15 cellular contexts compared by ENCODE assay signal in the genomic region with DNA sequence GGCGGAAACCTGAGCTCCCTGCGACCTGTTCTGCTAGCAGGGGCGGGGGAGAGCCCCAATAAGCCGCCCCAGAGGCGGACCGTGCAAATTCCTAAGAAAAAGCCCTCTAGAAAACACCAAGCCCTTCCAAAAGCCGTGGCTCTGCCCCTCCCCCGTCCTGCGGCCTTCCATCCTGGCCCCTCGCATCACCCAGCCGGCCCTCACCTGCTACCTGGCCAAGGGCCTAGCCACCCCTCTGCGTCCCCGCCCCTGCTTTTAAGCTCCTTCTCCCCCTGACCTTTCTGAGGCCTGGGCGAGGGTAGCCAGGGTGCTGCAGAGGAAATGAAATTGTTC. TPM values are rescaled to one million over a fixed set of nuclear protein-coding genes. Genes with fewer than 3 reads are reported as not detected.
DNase-seq lines count a peak whose midpoint lies in the region; ATAC-seq, FAIRE-seq and TF ChIP-seq lines count a peak whose summit lies in the region.
"Had no signal": no experiment of that assay in that cellular context is flagged by ENCODE, and none has a peak within 500 bp of the region (broad histone marks: within the 10 kb centered on the region; RNA-seq: fewer than 3 reads in every experiment).

No MANE protein-coding gene starts in this region.

- H3K79me1 ChIP-seq in H1 (ENCODE audit: low read depth, low read length): no peaks in the 10 kb centered on the region

- H3K23ac ChIP-seq in H1 (ENCODE audit: insufficient read length): no peak overlapping the region

- peaks cover 71% of the 10 kb centered on the region for H3K4me1 ChIP-seq in HUES64 (ENCODE audit: insufficient read depth, low read length)
- peaks cover 17 to 42% (median 28%) of the 10 kb centered on the region in 4 experiments for H3K4me1 ChIP-seq in H1 (replicated peaks in 1 of 4; ENCODE audit: control insufficient read depth in 3 of 4, insufficient read depth in 4 of 4, low read length in 3 of 4)
- H3K4me1 ChIP-seq in stomach: peaks cover 12 to 32% (median 23%) of the 10 kb centered on the region in 4 donors
- H3K4me1 ChIP-seq in CD8-positive, alpha-beta T cell (ENCODE audit: insufficient read depth, low read length): peaks cover 16% of the 10 kb centered on the region

- no peaks in the 10 kb centered on the region for H3K9me3 ChIP-seq in HUES64 (ENCODE audit: insufficient read depth, low read depth, low read length)
- no peaks in the 10 kb centered on the region for H3K9me3 ChIP-seq in H1 (ENCODE audit: insufficient read depth in 2 of 2, low read depth in 1 of 2, low read length in 1 of 2)
- peaks cover 0 to 5% (median 0%) of the 10 kb centered on the region in 4 donors for H3K9me3 ChIP-seq in stomach
- H3K9me3 ChIP-seq in CD8-positive, alpha-beta T cell (ENCODE audit: low read length): no peaks in the 10 kb centered on the region
- no peaks in the 10 kb centered on the region for H3K9me3 ChIP-seq in WERI-Rb-1 (ENCODE audit: severe bottlenecking)

- TF ChIP-seq CTCF in H1 (IDR thresholded peaks at IDR 0.05; ENCODE audit: control extremely low read depth in 1 of 3, insufficient read depth in 1 of 3, low read depth in 1 of 3, low read length in 3 of 3): no peak
- no peak for TF ChIP-seq CTCF in mesothelial cell of epicardium (IDR thresholded peaks at IDR 0.05; ENCODE audit: unreplicated experiment)
- TF ChIP-seq CTCF in stomach (IDR thresholded peaks at IDR 0.05): no peak
- no peak for TF ChIP-seq CTCF in CD8-positive, alpha-beta T cell (IDR thresholded peaks at IDR 0.05)
- no peak for TF ChIP-seq CTCF in WERI-Rb-1 (IDR thresholded peaks at IDR 0.05; ENCODE audit: low read depth, low read length)

- H4K91ac ChIP-seq in H1 (replicated peaks; ENCODE audit: insufficient read length, low read length): no peak overlapping the region

- H3K36me3 ChIP-seq in HUES64 (ENCODE audit: insufficient read depth, low read length) (no peaks in the 10 kb centered on the region), H1 (ENCODE audit: control insufficient read depth in 2 of 4, insufficient read depth in 4 of 4, low read length in 3 of 4) (no peaks in the 10 kb centered on the region), stomach (no peaks in the 10 kb centered on the region), WERI-Rb-1 (no peaks in the 10 kb centered on the region)
- H3K36me3 ChIP-seq in CD8-positive, alpha-beta T cell (ENCODE audit: insufficient read depth, low read length): no peaks in the 10 kb centered on the region
- H3K36me3 ChIP-seq: BLaER1 had no signal

- peak in 1 of 2 experiments; percentile 36; a peak in 1 of 3 replicates for TF ChIP-seq POLR2A in H1 (IDR thresholded peaks at IDR 0.05; ENCODE audit: control extremely low read depth in 1 of 2, low read depth in 2 of 2, low read length in 2 of 2)
- TF ChIP-seq POLR2A in stomach (IDR thresholded peaks at IDR 0.05): no peak

- H3K18ac ChIP-seq in H1 (ENCODE audit: extremely low read depth, low read length): peak overlapping the region; percentile 26; the same call in 1 of the 2 replicates

- no peak for ATAC-seq in CD8-positive, alpha-beta T cell
- no peak for ATAC-seq in GM18519 (IDR thresholded peaks at IDR 0.05; ENCODE audit: low FRiP score, unreplicated experiment)
- ATAC-seq: K562 had no signal

- H3K4me2 ChIP-seq in H1 (ENCODE audit: insufficient read depth in 1 of 2, low read depth in 2 of 2, low read length in 2 of 2): peak overlapping the region; percentile 88 to 93
- H3K4me2 ChIP-seq: BLaER1 had no signal

- H3K23me2 ChIP-seq in H1 (ENCODE audit: low read depth, low read length): peaks cover 20% of the 10 kb centered on the region; the same call in 1 of the 2 replicates

- H3K27ac Mint-ChIP-seq in mesothelial cell of epicardium: peak overlapping the region; percentile 80
- H3K27ac Mint-ChIP-seq in CD8-positive, alpha-beta T cell: no peak overlapping the region
- H3K27ac Mint-ChIP-seq in activated CD4-positive, alpha-beta T cell treated with anti-CD3 and anti-CD28 coated beads, Interleukin-2, amount 10 ng/mL, durations not matched to agents 24 days and 14 days: no peak overlapping the region
- H3K27ac Mint-ChIP-seq: stimulated activated naive CD8-positive, alpha-beta T cell treated with anti-CD3 and anti-CD28 coated beads, Interleukin-15, Interleukin-2, amounts not matched to agents 100 ng/mL and 50 ng/mL, for 24 hours had no signal

- WGBS in HUES64: 5% methylated on average over 13 of the region's 14 CpGs
- 1% methylated on average over 14 of the region's 14 CpGs; no CpG with 5 or more reads in 1 of the 2 experiments for WGBS in H1 (ENCODE audit: extremely low coverage in 1 of 2, insufficient coverage in 1 of 2, insufficient read length in 1 of 2, insufficient replicate concordance in 2 of 2, low coverage in 1 of 2, low lambda C conversion rate in 2 of 2, missing lambda C conversion rate in 1 of 2), 2 experiments
- whole genome bisulfite sequencing in stomach, 5 donors: 61 to 83% (median 73%) methylated on average over 8 to 14 of the region's 14 CpGs

- no peak overlapping the region for H2AFZ ChIP-seq in H1 (ENCODE audit: low read length)

- peak overlapping the region; percentile 69; the same call in 1 of the 2 replicates for H2BK20ac ChIP-seq in H1 (ENCODE audit: low read length)

- no peak overlapping the region; the same call in 1 of the 2 replicates for H2BK5ac ChIP-seq in H1 (ENCODE audit: low read depth, low read length)

- no peak overlapping the region for H2BK120ac ChIP-seq in H1 (replicated peaks; ENCODE audit: low read depth, low read length)

- TF ChIP-seq RAD21 in H1 (IDR thresholded peaks at IDR 0.05 in 1 of 2, conservative IDR thresholded peaks at IDR 0.05 in 1 of 2; ENCODE audit: low read depth in 2 of 2, low read length in 2 of 2): no peak

- CTCF ChIA-PET in H1 (lab: Charles Lee; ENCODE audit: partially characterized antibody): interaction anchor here (0.8 to 6.2 kb wide), 11 partner anchors 8 to 328 kb away, joined by 3 to 46 read pairs (median 4); no protein-coding TSS in a partner anchor
- CTCF ChIA-PET in CD8-positive, alpha-beta T cell (lab: Charles Lee): interaction anchor here (0.6 to 1.1 kb wide), 3 partner anchors 10 to 1488 kb away, joined by 3 read pairs; no protein-coding TSS in a partner anchor

- peak overlapping the region; percentile 74 for H3K9ac ChIP-seq in HUES64 (ENCODE audit: low read depth, low read length)
- H3K9ac ChIP-seq in H1 (replicated peaks in 1 of 4; ENCODE audit: extremely low read depth in 1 of 4, low read depth in 3 of 4, low read length in 3 of 4): peak overlapping the region in 1 of 4 experiments; percentile 41; a peak in 2 of 7 replicates
- H3K9ac ChIP-seq: BLaER1 had no signal

- 0 out of 2 replicates have a peak overlapping the region, but pooled peaks have one; percentile 12 for H4K8ac ChIP-seq in H1 (ENCODE audit: extremely low read depth, insufficient read depth, low read length)

- no peak overlapping the region for H3K4ac ChIP-seq in H1 (replicated peaks; ENCODE audit: insufficient read length, low read depth, low read length)

- H3K56ac ChIP-seq in H1 (replicated peaks; ENCODE audit: insufficient read length, low read depth, low read length): no peak overlapping the region

- peak overlapping the region; percentile 61 for H3K4me3 Mint-ChIP-seq in mesothelial cell of epicardium
- H3K4me3 Mint-ChIP-seq in CD8-positive, alpha-beta T cell: no peak overlapping the region
- H3K4me3 Mint-ChIP-seq in activated CD4-positive, alpha-beta T cell treated with anti-CD3 and anti-CD28 coated beads, Interleukin-2, amount 10 ng/mL, durations not matched to agents 24 days and 14 days: no peak overlapping the region

- TF ChIP-seq EP300 in H1 (IDR thresholded peaks at IDR 0.05; ENCODE audit: borderline replicate concordance in 1 of 2, low read depth in 2 of 2, low read length in 2 of 2) (no peak), stomach (IDR thresholded peaks at IDR 0.05) (no peak)

- H2BK15ac ChIP-seq in H1 (ENCODE audit: low read length): no peak overlapping the region

- no peak overlapping the region for H3K14ac ChIP-seq in H1 (ENCODE audit: insufficient read length)

- no peak for DNase-seq in H1 (ENCODE audit: low read depth in 1 of 2, low spot score in 2 of 2)
- DNase-seq in mesothelial cell of epicardium (ENCODE audit: low spot score in 2 of 2, unreplicated experiment in 2 of 2): no peak
- no peak for DNase-seq in stomach
- DNase-seq in CD8-positive, alpha-beta T cell: no peak
- DNase-seq in WERI-Rb-1: no peak
- DNase-seq in activated CD4-positive, alpha-beta T cell treated with anti-CD3 and anti-CD28 coated beads, Interleukin-2, amount 10 ng/mL, durations not matched to agents 24 days and 14 days: no peak
- DNase-seq: NCI-H1417 treated with DMSO at 0.1 percent for 48 hours, NCI-H69, SHP77 treated with DMSO at 0.1 percent for 48 hours had no signal

- no peaks in the 10 kb centered on the region for H4K20me1 ChIP-seq in H1 (replicated peaks in 1 of 2; ENCODE audit: control insufficient read depth in 1 of 2, insufficient read depth in 2 of 2, low read length in 2 of 2)

- H2BK12ac ChIP-seq in H1 (ENCODE audit: low read depth, low read length): peak overlapping the region; percentile 77; the same call in 1 of the 2 replicates

- POLR2A ChIA-PET in H1 (lab: Charles Lee; ENCODE audit: partially characterized antibody): interaction anchor here (0.6 to 12.9 kb wide), 8 partner anchors 9 to 222 kb away, joined by 3 to 322 read pairs (median 4); a partner anchor contains a TSS
- POLR2A ChIA-PET in CD8-positive, alpha-beta T cell (lab: Charles Lee): no interaction called here

- H3K36me3 Mint-ChIP-seq in mesothelial cell of epicardium: no peaks in the 10 kb centered on the region
- no peaks in the 10 kb centered on the region for H3K36me3 Mint-ChIP-seq in CD8-positive, alpha-beta T cell
- H3K36me3 Mint-ChIP-seq in activated CD4-positive, alpha-beta T cell treated with anti-CD3 and anti-CD28 coated beads, Interleukin-2, amount 10 ng/mL, durations not matched to agents 24 days and 14 days (ENCODE audit: low read depth): peaks cover under 1% of the 10 kb centered on the region

- peak overlapping the region; percentile 60 for H3K4me3 ChIP-seq in HUES64 (ENCODE audit: low read length)
- peak overlapping the region; percentile 5 to 73 (median 20); a peak in 7 of 8 replicates for H3K4me3 ChIP-seq in H1 (ENCODE audit: extremely low read depth in 1 of 4, insufficient read depth in 2 of 4, low read depth in 3 of 4, low read length in 4 of 4)
- peak overlapping the region in 3 of 4 donors; percentile 10 to 37 (median 15) for H3K4me3 ChIP-seq in stomach
- no peak overlapping the region for H3K4me3 ChIP-seq in CD8-positive, alpha-beta T cell (ENCODE audit: low read depth, low read length)
- H3K4me3 ChIP-seq in WERI-Rb-1 (ENCODE audit: low read depth, low read length): no peak overlapping the region
- H3K4me3 ChIP-seq: BLaER1, K562 had no signal

- H3K4me1 Mint-ChIP-seq in mesothelial cell of epicardium: peaks cover 48% of the 10 kb centered on the region
- H3K4me1 Mint-ChIP-seq in CD8-positive, alpha-beta T cell (ENCODE audit: low read depth): peaks cover 8% of the 10 kb centered on the region
- H3K4me1 Mint-ChIP-seq in activated CD4-positive, alpha-beta T cell treated with anti-CD3 and anti-CD28 coated beads, Interleukin-2, amount 10 ng/mL, durations not matched to agents 24 days and 14 days: peaks cover 8% of the 10 kb centered on the region

- H3K27me3 ChIP-seq in HUES64 (ENCODE audit: insufficient read depth, low read length) (peaks cover 26% of the 10 kb centered on the region), H1 (replicated peaks in 1 of 4; ENCODE audit: control insufficient read depth in 3 of 4, extremely low read depth in 1 of 4, insufficient read depth in 3 of 4, low read length in 3 of 4) (peaks cover 5 to 24% (median 15%) of the 10 kb centered on the region in 4 experiments; a peak in 6 of 7 replicates), stomach (peaks cover 0 to 51% (median 30%) of the 10 kb centered on the region in 3 donors), WERI-Rb-1 (ENCODE audit: insufficient read depth, low read depth, severe bottlenecking) (no peaks in the 10 kb centered on the region)
- H3K27me3 ChIP-seq in CD8-positive, alpha-beta T cell (ENCODE audit: insufficient read depth, low read length): peaks cover 40% of the 10 kb centered on the region

- H3K27ac ChIP-seq in HUES64 (ENCODE audit: low read depth, low read length) (peak overlapping the region; percentile 75), H1 (ENCODE audit: low read depth, low read length) (no peak overlapping the region), stomach (no peak overlapping the region), WERI-Rb-1 (no peak overlapping the region)
- no peak overlapping the region for H3K27ac ChIP-seq in CD8-positive, alpha-beta T cell (ENCODE audit: low read depth, low read length)
- H3K27ac ChIP-seq: BLaER1 had no signal

- no peak overlapping the region for H2AK5ac ChIP-seq in H1 (ENCODE audit: low read depth, low read length)

- FAIRE-seq in H1 (lab: Jason Lieb, UNC): no peak
- FAIRE-seq: frontal cortex, K562 had no signal

- H3K27me3 Mint-ChIP-seq in mesothelial cell of epicardium (ENCODE audit: low read depth): no peaks in the 10 kb centered on the region
- H3K27me3 Mint-ChIP-seq in CD8-positive, alpha-beta T cell (ENCODE audit: low read depth): peaks cover 44% of the 10 kb centered on the region
- peaks cover 76% of the 10 kb centered on the region for H3K27me3 Mint-ChIP-seq in activated CD4-positive, alpha-beta T cell treated with anti-CD3 and anti-CD28 coated beads, Interleukin-2, amount 10 ng/mL, durations not matched to agents 24 days and 14 days

- H4K5ac ChIP-seq in H1 (ENCODE audit: insufficient read length, low read depth, low read length): no peak overlapping the region

- H3K79me2 ChIP-seq in H1 (ENCODE audit: control insufficient read depth in 1 of 2, insufficient read depth in 2 of 2, low read length in 2 of 2): peaks cover 0 to 13% of the 10 kb centered on the region in 2 experiments; a peak in 1 of 4 replicates

- H3K9me3 Mint-ChIP-seq in mesothelial cell of epicardium: no peaks in the 10 kb centered on the region
- peaks cover 3% of the 10 kb centered on the region for H3K9me3 Mint-ChIP-seq in CD8-positive, alpha-beta T cell
- no peaks in the 10 kb centered on the region for H3K9me3 Mint-ChIP-seq in activated CD4-positive, alpha-beta T cell treated with anti-CD3 and anti-CD28 coated beads, Interleukin-2, amount 10 ng/mL, durations not matched to agents 24 days and 14 days
- H3K9me3 Mint-ChIP-seq: stimulated activated naive CD8-positive, alpha-beta T cell treated with anti-CD3 and anti-CD28 coated beads, Interleukin-15, Interleukin-2, amounts not matched to agents 100 ng/mL and 50 ng/mL, for 24 hours had no signal

- intact Hi-C loops in stomach (cut with DNase I; ENCODE audit: low total_unique reads): no loop called here
- intact Hi-C loops in CD8-positive, alpha-beta T cell (cut with DNase I, micrococcal nuclease): loop anchor here in 1 of 2 experiments (2.0 kb wide), 1 partner anchor 16 kb away; no protein-coding TSS in a partner anchor
- intact Hi-C loops in activated CD4-positive, alpha-beta T cell treated with anti-CD3 and anti-CD28 coated beads, Interleukin-2, amount 10 ng/mL, durations not matched to agents 24 days and 14 days (cut with micrococcal nuclease): no loop called here

RNA-seq across cellular contexts. Expression of a gene that starts 24.9 kb away (rescaled TPM):
- 7.8 TPM for polyA plus RNA-seq in HUES64 (2013, experiment 1 of 2)
- 13.9 TPM for polyA plus RNA-seq in HUES64 (2013, experiment 2 of 2)
- 8.0 and 8.2 TPM in 2 replicates for total RNA-seq in H1 (2021; fragmentation: NEBNext Ultra II Directional; extraction: Animal tissue kit (Norgen Biotek cat#: 25700))
- polyA plus RNA-seq in H1 (2011; rRNA removed): 1.5 and 2.2 TPM in 2 replicates
- polyA plus RNA-seq in H1 (2011; cell fraction: cytosol; rRNA removed): 2.5 TPM
- polyA plus RNA-seq in H1 (2011; cell fraction: nucleus; rRNA removed): 2.5 TPM
- polyA plus RNA-seq in H1 (2012, experiment 1 of 2): 4.3 to 6.0 TPM (median 4.5 TPM) in 4 replicates
- polyA plus RNA-seq in H1 (2012, experiment 2 of 2): 1.7 TPM
- 2.1 TPM for polyA plus RNA-seq in H1 (2013, experiment 1 of 2)
- polyA plus RNA-seq in H1 (2013, experiment 2 of 2): 1.8 TPM
- polyA minus RNA-seq in H1 (2011; rRNA and poly(A)+ RNA removed): 3.4 and 4.2 TPM in 2 replicates
- polyA minus RNA-seq in H1 (2011; cell fraction: cytosol; rRNA and poly(A)+ RNA removed): 5.3 TPM
- 4.9 TPM for polyA minus RNA-seq in H1 (2011; cell fraction: nucleus; rRNA and poly(A)+ RNA removed)
- 9.7 to 10.4 TPM (median 9.7 TPM) in 3 replicates for total RNA-seq in mesothelial cell of epicardium
- total RNA-seq in stomach: 1 to 10 TPM in 2 of 5 donors, under 1 TPM in 2, not detected in 1; under 0.01 to 2.7 (median 0.95) TPM
- under 1 TPM; 0.06 to 0.45 (median 0.15) TPM for polyA plus RNA-seq in stomach
- not detected for total RNA-seq in CD8-positive, alpha-beta T cell
- total RNA-seq in activated CD4-positive, alpha-beta T cell treated with anti-CD3 and anti-CD28 coated beads, Interleukin-2, amount 10 ng/mL, durations not matched to agents 24 days and 14 days: 0.02 and 0.16 TPM in 2 replicates

RNA-seq across cellular contexts. Expression of a gene that starts 33.5 kb away (rescaled TPM):
- polyA plus RNA-seq in HUES64 (2013, experiment 1 of 2): 33.7 TPM
- polyA plus RNA-seq in HUES64 (2013, experiment 2 of 2): 38.4 TPM
- total RNA-seq in H1 (2021; fragmentation: NEBNext Ultra II Directional; extraction: Animal tissue kit (Norgen Biotek cat#: 25700)): 53.1 and 56.9 TPM in 2 replicates
- polyA plus RNA-seq in H1 (2011; rRNA removed) (36.1 and 62.1 TPM in 2 replicates), stomach (10 to 100 TPM; 12.8 to 22.1 (median 13.7) TPM)
- polyA plus RNA-seq in H1 (2011; cell fraction: cytosol; rRNA removed): 51.8 TPM
- 65.3 TPM for polyA plus RNA-seq in H1 (2011; cell fraction: nucleus; rRNA removed)
- polyA plus RNA-seq in H1 (2012, experiment 1 of 2): 34.7 to 47.4 TPM (median 38.7 TPM) in 4 replicates
- 7.2 TPM for polyA plus RNA-seq in H1 (2012, experiment 2 of 2)
- polyA plus RNA-seq in H1 (2013, experiment 1 of 2): 28.1 TPM
- 31.0 TPM for polyA plus RNA-seq in H1 (2013, experiment 2 of 2)
- 123 and 154 TPM in 2 replicates for polyA minus RNA-seq in H1 (2011; rRNA and poly(A)+ RNA removed)
- 34.3 TPM for polyA minus RNA-seq in H1 (2011; cell fraction: cytosol; rRNA and poly(A)+ RNA removed)
- polyA minus RNA-seq in H1 (2011; cell fraction: nucleus; rRNA and poly(A)+ RNA removed): 116 TPM
- total RNA-seq in mesothelial cell of epicardium (56.1 to 64.4 TPM (median 62.5 TPM) in 3 replicates), stomach (10 to 100 TPM; 22.2 to 76.9 (median 34.4) TPM)
- 10 to 100 TPM; 36.7 to 41.0 TPM for total RNA-seq in CD8-positive, alpha-beta T cell
- 40.2 and 42.0 TPM in 2 replicates for total RNA-seq in activated CD4-positive, alpha-beta T cell treated with anti-CD3 and anti-CD28 coated beads, Interleukin-2, amount 10 ng/mL, durations not matched to agents 24 days and 14 days

Comparison
In these comparisons a context has a peak if more than half of its experiments do, and no peak if none do; other contexts are left out.
1. H3K4me3 ChIP-seq: peak in HUES64 (single experiment), H1 (4 of 4) and stomach (3 of 4); none in CD8-positive, alpha-beta T cell (single experiment) and WERI-Rb-1 (single experiment).